In genomic region chr1:20059847-20060246, GRCh38 we compare ENCODE assay signal across 2 cellular contexts.
TF ChIP-seq lines count a peak whose summit lies in the region.

No MANE protein-coding gene starts in this region.

TF ChIP-seq in GM12878, 131 proteins besides CTCF, POLR2A, EP300 and RAD21 (continues in another document):
- TF ChIP-seq EED (IDR thresholded peaks at IDR 0.05; ENCODE audit: low read depth) (peak; percentile 76), BCL11A (IDR thresholded peaks at IDR 0.05; ENCODE audit: low read depth, low read length) (peak; percentile 40; the same call in 1 of the 2 replicates), NR2C1 (IDR thresholded peaks at IDR 0.05) (peak; percentile 78), E4F1 (IDR thresholded peaks at IDR 0.05; ENCODE audit: borderline replicate concordance, partially characterized antibody) (no peak), NFXL1 (IDR thresholded peaks at IDR 0.05; ENCODE audit: borderline replicate concordance) (no peak), HDAC6 (IDR thresholded peaks at IDR 0.05; ENCODE audit: unreplicated experiment) (no peak), BMI1 (IDR thresholded peaks at IDR 0.05; ENCODE audit: borderline replicate concordance) (no peak), CEBPB (IDR thresholded peaks at IDR 0.05; ENCODE audit: borderline replicate concordance in 1 of 2, low read depth in 2 of 2, low read length in 2 of 2) (no peak), NR2F1 (conservative IDR thresholded peaks at IDR 0.05) (peak; percentile 96), FOXM1 (IDR thresholded peaks at IDR 0.05; ENCODE audit: low read depth, low read length) (no peak), CREM (IDR thresholded peaks at IDR 0.05; ENCODE audit: low read depth) (no peak), BRCA1 (IDR thresholded peaks at IDR 0.05; ENCODE audit: low read depth, low read length) (no peak), RB1 (IDR thresholded peaks at IDR 0.05; ENCODE audit: borderline replicate concordance) (no peak), JUNB (IDR thresholded peaks at IDR 0.05) (no peak), DPF2 (IDR thresholded peaks at IDR 0.05) (peak; percentile 72), NKRF (conservative IDR thresholded peaks at IDR 0.05) (no peak), PAX5 (IDR thresholded peaks at IDR 0.05; ENCODE audit: borderline replicate concordance, low read depth, low read length) (peak; percentile 62; the same call in 1 of the 2 replicates), IRF4 (IDR thresholded peaks at IDR 0.05; ENCODE audit: low read depth, low read length) (peak; percentile 59; the same call in 1 of the 2 replicates), POU2F2 (IDR thresholded peaks at IDR 0.05; ENCODE audit: borderline replicate concordance, low read depth, low read length) (no peak), NFYA (IDR thresholded peaks at IDR 0.05; ENCODE audit: borderline replicate concordance, low read depth, low read length) (no peak), CUX1 (IDR thresholded peaks at IDR 0.05; ENCODE audit: insufficient replicate concordance, low read depth, low read length) (no peak), RBBP5 (conservative IDR thresholded peaks at IDR 0.05) (no peak), TCF12 (IDR thresholded peaks at IDR 0.05; ENCODE audit: low read depth, low read length) (no peak), RUNX3 (IDR thresholded peaks at IDR 0.05; ENCODE audit: low read length) (peak; percentile 57), ZBED1 (IDR thresholded peaks at IDR 0.05; ENCODE audit: borderline replicate concordance) (no peak), SREBF2 (IDR thresholded peaks at IDR 0.05; ENCODE audit: low read length) (no peak)

TF ChIP-seq in WTC11, 78 proteins besides CTCF, POLR2A, EP300 and RAD21:
- TF ChIP-seq ZNF138 (CRISPR knock-in tag; conservative IDR thresholded peaks at IDR 0.05): no peak
- TF ChIP-seq CDX4 (CRISPR knock-in tag; IDR thresholded peaks at IDR 0.05; ENCODE audit: borderline replicate concordance): no peak
- no peak for TF ChIP-seq GABPB1 (CRISPR knock-in tag; IDR thresholded peaks at IDR 0.05)
- no peak for TF ChIP-seq PRDM15 (CRISPR knock-in tag; IDR thresholded peaks at IDR 0.05)
- TF ChIP-seq ARID4B (CRISPR knock-in tag; IDR thresholded peaks at IDR 0.05; ENCODE audit: borderline replicate concordance): no peak
- no peak for TF ChIP-seq HMGXB4 (CRISPR knock-in tag; IDR thresholded peaks at IDR 0.05)
- TF ChIP-seq ZNF219 (CRISPR knock-in tag; IDR thresholded peaks at IDR 0.05; ENCODE audit: borderline replicate concordance): no peak
- no peak for TF ChIP-seq ERG (CRISPR knock-in tag; IDR thresholded peaks at IDR 0.05)
- TF ChIP-seq FOXJ3 (CRISPR knock-in tag; IDR thresholded peaks at IDR 0.05; ENCODE audit: borderline replicate concordance): no peak
- TF ChIP-seq NFATC4 (CRISPR knock-in tag; IDR thresholded peaks at IDR 0.05): no peak
- TF ChIP-seq SMAD3 (CRISPR knock-in tag; IDR thresholded peaks at IDR 0.05; ENCODE audit: borderline replicate concordance): no peak
- TF ChIP-seq PRRX2 (CRISPR knock-in tag; IDR thresholded peaks at IDR 0.05): no peak
- TF ChIP-seq ZNF416 (CRISPR knock-in tag; IDR thresholded peaks at IDR 0.05): no peak
- TF ChIP-seq IRF2 (CRISPR knock-in tag; IDR thresholded peaks at IDR 0.05; ENCODE audit: borderline replicate concordance, low read depth): no peak
